8 cellular contexts compared by ENCODE assay signal in genomic region chr20:45592574-45593189, GRCh38. TPM values are rescaled to one million over a fixed set of nuclear protein-coding genes. Genes with fewer than 3 reads are reported as not detected.
DNase-seq lines count a peak whose midpoint lies in the region; ATAC-seq and TF ChIP-seq lines count a peak whose summit lies in the region.

No MANE protein-coding gene starts in this region.

- no peak overlapping the region for H3K27ac ChIP-seq in DOHH2 (ENCODE audit: low read depth, low read length)

- H4K20me1 ChIP-seq in DOHH2 (ENCODE audit: control insufficient read depth, insufficient read depth, low read depth, low read length): no peaks in the 10 kb centered on the region

- H3K4me3 ChIP-seq in DOHH2 (ENCODE audit: low read length): no peak overlapping the region

- no peak overlapping the region for H3K4me2 ChIP-seq in DOHH2 (ENCODE audit: low read length)

- peaks cover 54% of the 10 kb centered on the region for H3K27me3 Mint-ChIP-seq in T-helper 17 cell
- H3K27me3 Mint-ChIP-seq in stimulated activated naive B cell treated with anti-CD40 and anti-IgM and Interleukin-4, amounts not matched to agents 10 μg/mL and 1 μg/mL and 100 μg/mL, for 72 hours: peaks cover 10 to 45% of the 10 kb centered on the region in 2 donors

- H3K36me3 Mint-ChIP-seq in T-helper 17 cell (ENCODE audit: low read depth): no peaks in the 10 kb centered on the region
- H3K36me3 Mint-ChIP-seq in stimulated activated naive B cell treated with anti-CD40 and anti-IgM and Interleukin-4, amounts not matched to agents 10 μg/mL and 1 μg/mL and 100 μg/mL, for 72 hours: no peaks in the 10 kb centered on the region

- in situ Hi-C loops in ACHN (cut with HindIII; ENCODE audit: low pct_ligation_motif_present, low pct_unique_long_range_greater_than_20kb, low sequenced_read_pairs): no loop called here

- H3K27ac Mint-ChIP-seq in T-helper 17 cell: no peak overlapping the region
- H3K27ac Mint-ChIP-seq in stimulated activated naive B cell treated with anti-CD40 and anti-IgM and Interleukin-4, amounts not matched to agents 10 μg/mL and 1 μg/mL and 100 μg/mL, for 72 hours: no peak overlapping the region

- DNase-seq in ACHN (peak; percentile 66), LoVo (ENCODE audit: low spot score) (peak; percentile 57), T-helper 17 cell (no peak), glomerular endothelial cell (ENCODE audit: extremely low read depth, low read depth, low spot score) (peak; percentile 7)
- peak; percentile 20 for DNase-seq in stimulated activated naive B cell treated with anti-CD40 and anti-IgM and Interleukin-4, amounts not matched to agents 10 μg/mL and 1 μg/mL and 100 μg/mL, for 72 hours

- peak; percentile 89 for TF ChIP-seq CTCF in DOHH2 (IDR thresholded peaks at IDR 0.05; ENCODE audit: low read depth, low read length, poor library complexity, severe bottlenecking)

- H3K9me3 Mint-ChIP-seq in stimulated activated naive B cell treated with anti-CD40 and anti-IgM and Interleukin-4, amounts not matched to agents 10 μg/mL and 1 μg/mL and 100 μg/mL, for 72 hours: no peaks in the 10 kb centered on the region

- no peaks in the 10 kb centered on the region for H3K4me1 Mint-ChIP-seq in T-helper 17 cell
- H3K4me1 Mint-ChIP-seq in stimulated activated naive B cell treated with anti-CD40 and anti-IgM and Interleukin-4, amounts not matched to agents 10 μg/mL and 1 μg/mL and 100 μg/mL, for 72 hours: no peaks in the 10 kb centered on the region

- H3K27me3 ChIP-seq in DOHH2 (ENCODE audit: control insufficient read depth, low read length): peaks cover 9% of the 10 kb centered on the region

- H3K9me3 ChIP-seq in DOHH2 (ENCODE audit: control insufficient read depth, insufficient read depth, low read length) (no peaks in the 10 kb centered on the region), T-helper 17 cell (ENCODE audit: control insufficient read depth, low read length, poor library complexity, severe bottlenecking) (no peaks in the 10 kb centered on the region)

- H3K9me2 ChIP-seq in DOHH2 (replicated peaks; ENCODE audit: control insufficient read depth, low read length): no peaks in the 10 kb centered on the region

- no peaks in the 10 kb centered on the region for H3K36me3 ChIP-seq in DOHH2 (ENCODE audit: control insufficient read depth, low read length)

- no peak overlapping the region for H3K4me3 Mint-ChIP-seq in T-helper 17 cell
- H3K4me3 Mint-ChIP-seq in stimulated activated naive B cell treated with anti-CD40 and anti-IgM and Interleukin-4, amounts not matched to agents 10 μg/mL and 1 μg/mL and 100 μg/mL, for 72 hours: no peak overlapping the region

- H3K4me1 ChIP-seq in DOHH2 (ENCODE audit: control insufficient read depth, low read length): no peaks in the 10 kb centered on the region

- ATAC-seq in T-helper 17 cell (peak; percentile 69), GM21825 (IDR thresholded peaks at IDR 0.05; ENCODE audit: unreplicated experiment) (no peak), HG03432 (IDR thresholded peaks at IDR 0.05; ENCODE audit: unreplicated experiment) (no peak)
- ATAC-seq in stimulated activated naive B cell treated with anti-CD40 and anti-IgM and Interleukin-4, amounts not matched to agents 10 μg/mL and 1 μg/mL and 100 μg/mL, for 72 hours (replicated peaks): peak; percentile 70 to 86

- no peaks in the 10 kb centered on the region for H3F3A ChIP-seq in DOHH2 (ENCODE audit: control insufficient read depth, insufficient read depth)

- H3K79me2 ChIP-seq in DOHH2 (ENCODE audit: control insufficient read depth, low read length): no peaks in the 10 kb centered on the region

RNA-seq across cellular contexts. Expression of gene WFDC8, which starts 13.6 kb away (rescaled TPM):
- total RNA-seq in T-helper 17 cell (not detected), glomerular endothelial cell (not detected in 2 replicates)

RNA-seq across cellular contexts. Expression of gene WFDC10A, which starts 36.9 kb away (rescaled TPM):
- total RNA-seq in T-helper 17 cell (not detected), glomerular endothelial cell (not detected in 2 replicates)

RNA-seq across cellular contexts. Expression of gene WFDC9, which starts 38.4 kb away (rescaled TPM):
- not detected for total RNA-seq in T-helper 17 cell
- not detected in 2 replicates for total RNA-seq in glomerular endothelial cell

RNA-seq across cellular contexts. Expression of gene EPPIN, which starts 45.5 kb away (rescaled TPM):
- not detected for total RNA-seq in T-helper 17 cell
- total RNA-seq in glomerular endothelial cell: not detected in 2 replicates

RNA-seq across cellular contexts. Expression of gene WFDC6, which starts 53.4 kb away (rescaled TPM):
- total RNA-seq in T-helper 17 cell: not detected
- total RNA-seq in glomerular endothelial cell: not detected in 2 replicates

Comparison
In these comparisons a context has a peak if more than half of its experiments do, and no peak if none do; other contexts are left out.
1. DNase-seq: peak in ACHN (single experiment), LoVo (single experiment), glomerular endothelial cell (single experiment) and stimulated activated naive B cell treated with anti-CD40 and anti-IgM and Interleukin-4, amounts not matched to agents 10 μg/mL and 1 μg/mL and 100 μg/mL, for 72 hours (single experiment); none in T-helper 17 cell (0 of 3).
2. ATAC-seq: peak in T-helper 17 cell (single experiment) and stimulated activated naive B cell treated with anti-CD40 and anti-IgM and Interleukin-4, amounts not matched to agents 10 μg/mL and 1 μg/mL and 100 μg/mL, for 72 hours (2 of 2); none in GM21825 (single experiment) and HG03432 (single experiment).